In the genomic region with DNA sequence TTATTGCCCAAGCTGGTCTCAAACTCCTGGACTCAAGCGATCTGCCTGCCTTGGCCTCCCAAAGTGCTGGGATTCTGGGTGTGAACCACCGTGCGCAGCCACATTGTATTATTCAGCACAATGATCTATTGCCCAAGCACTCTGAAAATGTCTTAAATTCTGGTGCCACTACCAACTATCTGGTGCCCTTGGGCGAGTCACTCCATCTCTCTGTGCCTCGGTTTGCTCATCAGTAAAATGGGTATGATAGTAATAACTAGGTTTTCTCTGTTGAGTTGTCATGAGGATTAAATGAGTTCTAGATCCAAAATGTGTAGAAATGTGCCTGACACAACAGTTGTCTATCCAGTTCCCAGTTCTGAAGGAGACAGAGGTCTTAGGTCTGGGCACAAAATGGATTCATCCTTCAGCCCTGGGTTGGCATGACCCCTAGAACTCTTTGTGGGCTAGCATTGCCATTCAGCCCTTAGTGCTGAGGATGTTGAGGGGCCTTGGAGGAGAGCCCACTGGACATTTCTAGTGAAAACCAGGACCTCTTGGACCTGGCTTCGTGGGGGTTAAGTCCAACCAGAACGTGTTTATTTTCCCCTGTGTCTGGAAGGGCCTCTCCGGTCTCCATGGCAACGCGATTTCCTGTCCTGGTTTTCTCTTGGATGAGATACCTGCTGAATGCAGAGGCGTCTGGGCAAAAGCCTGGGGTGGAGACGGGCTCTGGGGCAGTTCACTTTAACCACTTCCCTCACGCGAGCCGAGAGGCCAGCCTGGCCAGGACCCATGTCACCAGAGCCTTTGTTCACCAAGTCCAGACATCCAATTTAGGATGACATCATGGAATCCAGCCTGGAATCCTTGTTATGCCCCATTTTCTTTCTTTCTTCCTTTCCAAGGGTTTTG, we compare ENCODE assay signal across 8 cellular contexts. TPM values are rescaled to one million over a fixed set of nuclear protein-coding genes. Genes with fewer than 3 reads are reported as not detected.
DNase-seq lines count a peak whose midpoint lies in the region; ATAC-seq and TF ChIP-seq lines count a peak whose summit lies in the region.

No MANE protein-coding gene starts in this region.

- H2AFZ ChIP-seq in fibroblast of lung (ENCODE audit: low read length) (peak overlapping the region; percentile 60), neural cell (ENCODE audit: low read depth, low read length) (peak overlapping the region; percentile 56)

- no peaks in the 10 kb centered on the region for H3K36me3 Mint-ChIP-seq in Caco-2 (ENCODE audit: insufficient read depth, unreplicated experiment)
- H3K36me3 Mint-ChIP-seq in T-helper 2 cell treated with Interferon-gamma antibody and Interleukin-4, amounts not matched to agents 5 μg/mL and 100 μg/mL, for 36 hours (ENCODE audit: low read depth): no peaks in the 10 kb centered on the region
- peaks cover 0 to 3% of the 10 kb centered on the region in 2 donors for H3K36me3 Mint-ChIP-seq in CD4-positive, alpha-beta memory T cell

- H3K27me3 Mint-ChIP-seq in Caco-2 (ENCODE audit: insufficient read depth, unreplicated experiment): no peaks in the 10 kb centered on the region
- no peaks in the 10 kb centered on the region for H3K27me3 Mint-ChIP-seq in T-helper 2 cell treated with Interferon-gamma antibody and Interleukin-4, amounts not matched to agents 5 μg/mL and 100 μg/mL, for 36 hours (ENCODE audit: low read depth)
- H3K27me3 Mint-ChIP-seq in CD4-positive, alpha-beta memory T cell: peaks cover 5% of the 10 kb centered on the region in 2 donors

- intact Hi-C loops in Caco-2 (cut with micrococcal nuclease; ENCODE audit: unreplicated experiment): loop anchor here (10.0 kb wide), 1 partner anchor 91 kb away; no protein-coding TSS in a partner anchor
- intact Hi-C loops in CD4-positive, alpha-beta memory T cell (cut with micrococcal nuclease): no loop called here

- peaks cover 10% of the 10 kb centered on the region for H3K4me1 Mint-ChIP-seq in Caco-2 (ENCODE audit: low read depth, unreplicated experiment)
- H3K4me1 Mint-ChIP-seq in T-helper 2 cell treated with Interferon-gamma antibody and Interleukin-4, amounts not matched to agents 5 μg/mL and 100 μg/mL, for 36 hours (ENCODE audit: low read depth): no peaks in the 10 kb centered on the region
- peaks cover 0 to 3% (median 0%) of the 10 kb centered on the region in 4 donors for H3K4me1 Mint-ChIP-seq in CD4-positive, alpha-beta memory T cell

- peak; percentile 39 for TF ChIP-seq RAD21 in neural cell (conservative IDR thresholded peaks at IDR 0.05)

- H3K79me2 ChIP-seq in fibroblast of lung (ENCODE audit: control insufficient read depth, insufficient read depth, low read length) (no peaks in the 10 kb centered on the region), neural cell (replicated peaks; ENCODE audit: insufficient read depth, low read length) (no peaks in the 10 kb centered on the region)

- no peaks in the 10 kb centered on the region for H4K20me1 ChIP-seq in fibroblast of lung (ENCODE audit: control insufficient read depth, extremely low read depth, insufficient read depth, low read length)
- no peaks in the 10 kb centered on the region for H4K20me1 ChIP-seq in neural cell (ENCODE audit: insufficient read depth)

- H3K27me3 ChIP-seq in Caco-2 (replicated peaks; ENCODE audit: control insufficient read depth, insufficient read depth, low read length) (no peaks in the 10 kb centered on the region), fibroblast of lung (ENCODE audit: control insufficient read depth, insufficient read depth, low read length) (no peaks in the 10 kb centered on the region), neural cell (ENCODE audit: insufficient read depth, low read depth, low read length) (no peaks in the 10 kb centered on the region)
- H3K27me3 ChIP-seq in effector memory CD4-positive, alpha-beta T cell (replicated peaks; ENCODE audit: control insufficient read depth, insufficient read depth, low read length, poor library complexity, severe bottlenecking): no peaks in the 10 kb centered on the region
- H3K27me3 ChIP-seq in CD4-positive, alpha-beta memory T cell (ENCODE audit: insufficient read depth, low read length): no peaks in the 10 kb centered on the region

- H3K9me2 ChIP-seq in neural cell (ENCODE audit: insufficient read depth, low read length): no peaks in the 10 kb centered on the region

- H3K9me3 ChIP-seq in Caco-2 (no peaks in the 10 kb centered on the region), fibroblast of lung (ENCODE audit: control insufficient read depth, insufficient read depth, low read depth, low read length) (no peaks in the 10 kb centered on the region), neural cell (ENCODE audit: low read length) (no peaks in the 10 kb centered on the region)
- no peaks in the 10 kb centered on the region for H3K9me3 ChIP-seq in effector memory CD4-positive, alpha-beta T cell (ENCODE audit: control insufficient read depth, low read length)
- no peaks in the 10 kb centered on the region for H3K9me3 ChIP-seq in CD4-positive, alpha-beta memory T cell (ENCODE audit: control insufficient read depth in 1 of 2, low read length in 2 of 2)

- H3K9ac ChIP-seq in fibroblast of lung (ENCODE audit: insufficient read depth, low read length) (no peak overlapping the region), neural cell (ENCODE audit: low read length) (peak overlapping the region; percentile 56)

- DNase-seq in Caco-2 (peak; percentile 68 to 76), NCI-H748 treated with DMSO at 0.1 percent for 48 hours (lab: John Stamatoyannopoulos, UW) (peak; percentile 39), fibroblast of lung (ENCODE audit: low read depth in 2 of 2) (peak; percentile 76 to 83)
- no peak for DNase-seq in effector memory CD4-positive, alpha-beta T cell
- DNase-seq in T-helper 2 cell treated with Interferon-gamma antibody and Interleukin-4, amounts not matched to agents 5 μg/mL and 100 μg/mL, for 36 hours (ENCODE audit: low spot score): no peak
- DNase-seq in CD4-positive, alpha-beta memory T cell: no peak

- peak; percentile 52 for TF ChIP-seq EP300 in neural cell (conservative IDR thresholded peaks at IDR 0.05; ENCODE audit: poor library complexity, severe bottlenecking)

- POLR2A ChIA-PET in Caco-2 (lab: Charles Lee): no interaction called here
- POLR2A ChIA-PET in CD4-positive, alpha-beta memory T cell (lab: Charles Lee; ENCODE audit: partially characterized antibody): no interaction called here

- peak overlapping the region; percentile 58 for H3K4me2 ChIP-seq in fibroblast of lung (ENCODE audit: extremely low read depth, insufficient read depth, low read length)
- H3K4me2 ChIP-seq in neural cell (ENCODE audit: low read length): peak overlapping the region; percentile 47

- no peak for TF ChIP-seq CTCF in Caco-2 (IDR thresholded peaks at IDR 0.05; ENCODE audit: insufficient read depth in 1 of 2, low read depth in 1 of 2, low read length in 1 of 2, severe bottlenecking in 1 of 2, unreplicated experiment in 1 of 2)
- no peak for TF ChIP-seq CTCF in fibroblast of lung (conservative IDR thresholded peaks at IDR 0.05 in 1 of 2, IDR thresholded peaks at IDR 0.05 in 1 of 2; ENCODE audit: low read depth in 1 of 2, low read length in 2 of 2)
- TF ChIP-seq CTCF in neural cell (IDR thresholded peaks at IDR 0.05; ENCODE audit: poor library complexity, severe bottlenecking): no peak

- no peaks in the 10 kb centered on the region for H3K36me3 ChIP-seq in Caco-2 (ENCODE audit: control insufficient read depth, insufficient read depth, low read length)
- H3K36me3 ChIP-seq in fibroblast of lung (ENCODE audit: control insufficient read depth, insufficient read depth, low read length): no peaks in the 10 kb centered on the region
- H3K36me3 ChIP-seq in neural cell (ENCODE audit: insufficient read depth, low read length): no peaks in the 10 kb centered on the region
- no peaks in the 10 kb centered on the region for H3K36me3 ChIP-seq in effector memory CD4-positive, alpha-beta T cell (ENCODE audit: control insufficient read depth, insufficient read depth, low read length)
- no peaks in the 10 kb centered on the region for H3K36me3 ChIP-seq in CD4-positive, alpha-beta memory T cell (ENCODE audit: insufficient read depth, low read length)

- H3K4me3 Mint-ChIP-seq in Caco-2 (ENCODE audit: unreplicated experiment): peak overlapping the region; percentile 38
- H3K4me3 Mint-ChIP-seq in T-helper 2 cell treated with Interferon-gamma antibody and Interleukin-4, amounts not matched to agents 5 μg/mL and 100 μg/mL, for 36 hours: no peak overlapping the region
- H3K4me3 Mint-ChIP-seq in CD4-positive, alpha-beta memory T cell: no peak overlapping the region

- ATAC-seq in GM19463 (IDR thresholded peaks at IDR 0.05; ENCODE audit: unreplicated experiment): no peak

- H3K27ac Mint-ChIP-seq in Caco-2 (ENCODE audit: unreplicated experiment): peak overlapping the region; percentile 81
- H3K27ac Mint-ChIP-seq in T-helper 2 cell treated with Interferon-gamma antibody and Interleukin-4, amounts not matched to agents 5 μg/mL and 100 μg/mL, for 36 hours: no peak overlapping the region
- no peak overlapping the region for H3K27ac Mint-ChIP-seq in CD4-positive, alpha-beta memory T cell

- H3K27ac ChIP-seq in fibroblast of lung (ENCODE audit: insufficient read depth, low read length) (peak overlapping the region; percentile 73), neural cell (ENCODE audit: low read length) (peak overlapping the region; percentile 87)
- H3K27ac ChIP-seq in effector memory CD4-positive, alpha-beta T cell (ENCODE audit: insufficient read depth, low read length, poor library complexity, severe bottlenecking): no peak overlapping the region
- no peak overlapping the region for H3K27ac ChIP-seq in CD4-positive, alpha-beta memory T cell (ENCODE audit: low read depth, low read length)

- H3K4me3 ChIP-seq in Caco-2 (ENCODE audit: low read depth, low read length): no peak overlapping the region
- H3K4me3 ChIP-seq in fibroblast of lung (replicated peaks in 1 of 4; ENCODE audit: control extremely low read depth in 1 of 4, insufficient read depth in 1 of 4, low read depth in 3 of 4, low read length in 4 of 4): no peak overlapping the region
- H3K4me3 ChIP-seq in neural cell (ENCODE audit: low read length): peak overlapping the region; percentile 49
- no peak overlapping the region for H3K4me3 ChIP-seq in effector memory CD4-positive, alpha-beta T cell (ENCODE audit: insufficient read depth, low read depth, low read length, poor library complexity, severe bottlenecking)
- H3K4me3 ChIP-seq in CD4-positive, alpha-beta memory T cell (ENCODE audit: low read length in 2 of 2): no peak overlapping the region

- CTCF ChIA-PET in Caco-2 (lab: Charles Lee): no interaction called here
- CTCF ChIA-PET in CD4-positive, alpha-beta memory T cell (lab: Charles Lee; ENCODE audit: partially characterized antibody): no interaction called here

- H3K4me1 ChIP-seq in Caco-2 (peaks cover 9% of the 10 kb centered on the region; the same call in 1 of the 2 replicates), fibroblast of lung (ENCODE audit: control insufficient read depth, extremely low read depth, insufficient read depth, low read length) (peaks cover 8% of the 10 kb centered on the region)
- no peaks in the 10 kb centered on the region for H3K4me1 ChIP-seq in effector memory CD4-positive, alpha-beta T cell (ENCODE audit: control insufficient read depth, insufficient read depth, low read length, poor library complexity, severe bottlenecking)
- H3K4me1 ChIP-seq in CD4-positive, alpha-beta memory T cell (ENCODE audit: insufficient read depth, low read length): no peaks in the 10 kb centered on the region

- no peaks in the 10 kb centered on the region for H3F3A ChIP-seq in neural cell (ENCODE audit: insufficient read depth, low read length, poor library complexity, severe bottlenecking)

- H3K9me3 Mint-ChIP-seq in Caco-2 (ENCODE audit: unreplicated experiment): peaks cover 10% of the 10 kb centered on the region
- H3K9me3 Mint-ChIP-seq in T-helper 2 cell treated with Interferon-gamma antibody and Interleukin-4, amounts not matched to agents 5 μg/mL and 100 μg/mL, for 36 hours: no peaks in the 10 kb centered on the region
- H3K9me3 Mint-ChIP-seq in CD4-positive, alpha-beta memory T cell: peaks cover 0 to 1% (median 0%) of the 10 kb centered on the region in 8 donors

- no TSS peak for BruUV-seq in Caco-2 (replicated peaks; lab: Mats Ljungman, UMichigan)

RNA-seq across cellular contexts. Expression of a gene that starts 43.7 kb away (rescaled TPM):
- total RNA-seq in Caco-2 (2022) (39.3 and 43.7 TPM in 2 replicates), fibroblast of lung (37.0 and 49.4 TPM in 2 replicates)
- polyA plus RNA-seq in fibroblast of lung (51.5 and 52.2 TPM in 2 replicates), neural cell (32.1 and 37.9 TPM in 2 replicates)
- 26.1 and 34.4 TPM in 2 replicates for polyA plus RNA-seq in fibroblast of lung (2012)
- polyA minus RNA-seq in fibroblast of lung (ENCODE audit: low replicate concordance) (63.7 and 65.6 TPM in 2 replicates), neural cell (133 and 140 TPM in 2 replicates)
- total RNA-seq in CD4-positive, alpha-beta memory T cell: 100 to 1,000 TPM in 1 of 2 experiments, 10 to 100 TPM in 1; 99.3 to 103 TPM
- 10 to 100 TPM in 1 of 2 donors, under 1 TPM in 1; 0.88 to 27.3 TPM for polyA plus RNA-seq in CD4-positive, alpha-beta memory T cell

Comparison
In these comparisons a context has a peak if more than half of its experiments do, and no peak if none do; other contexts are left out.
1. DNase-seq: peak in Caco-2 (2 of 2), NCI-H748 treated with DMSO at 0.1 percent for 48 hours (single experiment) and fibroblast of lung (2 of 2); none in effector memory CD4-positive, alpha-beta T cell (0 of 3), T-helper 2 cell treated with Interferon-gamma antibody and Interleukin-4, amounts not matched to agents 5 μg/mL and 100 μg/mL, for 36 hours (single experiment) and CD4-positive, alpha-beta memory T cell (0 of 5).
2. H3K27ac ChIP-seq: peak in fibroblast of lung (single experiment) and neural cell (single experiment); none in effector memory CD4-positive, alpha-beta T cell (single experiment) and CD4-positive, alpha-beta memory T cell (single experiment).